8 cellular contexts compared by ENCODE assay signal in the genomic region with DNA sequence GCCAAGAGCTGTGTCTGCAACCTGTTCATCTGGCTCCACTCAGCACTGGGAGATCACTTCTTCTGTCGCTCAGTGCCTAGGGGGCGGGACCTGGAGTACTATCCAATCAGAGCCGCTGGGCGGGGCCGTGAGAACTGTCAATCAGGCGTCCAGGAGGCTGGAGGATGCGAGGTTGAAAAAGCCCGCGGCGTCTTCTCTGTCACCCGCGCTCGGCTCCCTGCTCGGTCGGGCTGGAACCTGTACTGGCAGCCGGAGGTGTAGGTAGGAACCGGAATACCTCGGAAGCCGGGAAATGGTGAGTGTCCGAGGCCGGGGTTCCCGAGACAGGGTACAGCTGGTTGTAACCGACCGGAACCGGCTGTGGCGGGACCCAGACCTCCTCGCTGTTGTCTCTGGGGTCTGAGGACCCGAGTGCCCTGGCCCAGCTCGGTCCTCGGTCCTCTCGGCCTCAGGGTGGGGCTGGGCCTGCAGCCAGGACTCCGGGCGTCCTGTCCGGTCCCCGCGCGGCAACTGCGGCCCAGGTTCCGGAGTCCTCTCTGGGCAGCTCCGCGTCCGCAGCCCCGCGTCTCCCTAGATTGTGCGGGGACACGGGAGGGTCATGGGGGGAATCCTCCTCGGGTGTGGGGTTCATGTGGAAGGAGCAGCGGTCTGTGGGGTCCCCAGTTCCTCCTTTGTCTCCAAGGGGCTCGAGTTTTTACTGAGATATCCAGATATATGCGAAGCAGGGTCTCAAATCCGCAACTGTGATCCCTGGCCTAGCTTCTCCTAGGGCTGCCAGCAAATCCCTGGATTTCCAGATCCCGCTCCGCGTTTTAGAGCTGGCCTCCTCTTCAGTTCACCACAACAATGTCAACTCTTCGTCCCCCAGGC. TPM values are rescaled to one million over a fixed set of nuclear protein-coding genes. Genes with fewer than 3 reads are reported as not detected.
DNase-seq lines count a peak whose midpoint lies in the region; ATAC-seq and TF ChIP-seq lines count a peak whose summit lies in the region.

No MANE protein-coding gene starts in this region.

- CTCF ChIA-PET in RWPE1 (lab: Yijun Ruan, JAX), result interaction anchor here (0.6 to 1.1 kb wide), 3 partner anchors 18 to 280 kb away, joined by 3 to 7 read pairs (median 5); no protein-coding TSS in a partner anchor

- H3K9me3 Mint-ChIP-seq in stimulated activated naive CD8-positive, alpha-beta T cell treated with anti-CD3 and anti-CD28 coated beads, Interleukin-15, Interleukin-2, amounts not matched to agents 100 ng/mL and 50 ng/mL, for 24 hours, result no peaks in the 10 kb centered on the region

- POLR2A ChIA-PET in RWPE1 (lab: Yijun Ruan, JAX; ENCODE audit: low non-redundant PET), result interaction anchor here (0.6 to 0.9 kb wide), 2 partner anchors 225 to 523 kb away, joined by 4 to 5 read pairs; partner anchors contain the start of gene ZNF136

- H3K27ac Mint-ChIP-seq in stimulated activated naive CD8-positive, alpha-beta T cell treated with anti-CD3 and anti-CD28 coated beads, Interleukin-15, Interleukin-2, amounts not matched to agents 100 ng/mL and 50 ng/mL, for 24 hours, result no peak overlapping the region

- H4K20me1 ChIP-seq in Karpas-422 (ENCODE audit: insufficient read depth, low read depth, low read length) (no peaks in the 10 kb centered on the region), neural cell (ENCODE audit: insufficient read depth) (no peaks in the 10 kb centered on the region)

- peak overlapping the region; percentile 78 for H3K4me3 Mint-ChIP-seq in stimulated activated naive CD8-positive, alpha-beta T cell treated with anti-CD3 and anti-CD28 coated beads, Interleukin-15, Interleukin-2, amounts not matched to agents 100 ng/mL and 50 ng/mL, for 24 hours

- no peaks in the 10 kb centered on the region for H3K4me1 Mint-ChIP-seq in stimulated activated naive CD8-positive, alpha-beta T cell treated with anti-CD3 and anti-CD28 coated beads, Interleukin-15, Interleukin-2, amounts not matched to agents 100 ng/mL and 50 ng/mL, for 24 hours (ENCODE audit: low read depth)

- TF ChIP-seq CTCF in RWPE1 (conservative IDR thresholded peaks at IDR 0.05; ENCODE audit: low read depth), result no peak
- TF ChIP-seq CTCF in fibroblast of villous mesenchyme (IDR thresholded peaks at IDR 0.05; ENCODE audit: insufficient read depth, low read depth, low read length), result no peak
- no peak for TF ChIP-seq CTCF in neural cell (IDR thresholded peaks at IDR 0.05; ENCODE audit: poor library complexity, severe bottlenecking)

- H3K79me2 ChIP-seq in Karpas-422 (ENCODE audit: low read length), result no peaks in the 10 kb centered on the region
- H3K79me2 ChIP-seq in neural cell (replicated peaks; ENCODE audit: insufficient read depth, low read length), result peaks cover 4% of the 10 kb centered on the region

- ATAC-seq in GM21825 (IDR thresholded peaks at IDR 0.05; ENCODE audit: unreplicated experiment), result peak; percentile 95

- H3K9me2 ChIP-seq in Karpas-422 (replicated peaks; ENCODE audit: insufficient read depth, low read length), result no peaks in the 10 kb centered on the region
- no peaks in the 10 kb centered on the region for H3K9me2 ChIP-seq in neural cell (ENCODE audit: insufficient read depth, low read length)

- TF ChIP-seq RAD21 in neural cell (conservative IDR thresholded peaks at IDR 0.05), result no peak

- H3K27ac ChIP-seq in Karpas-422 (ENCODE audit: low read length) (no peak overlapping the region), RWPE1 (peak overlapping the region; percentile 83), neural cell (ENCODE audit: low read length) (peak overlapping the region; percentile 69)

- H3K4me1 ChIP-seq in Karpas-422 (ENCODE audit: low read length), result peaks cover 9% of the 10 kb centered on the region

- H3K9ac ChIP-seq in Karpas-422 (ENCODE audit: low read length), result peak overlapping the region; percentile 56
- H3K9ac ChIP-seq in neural cell (ENCODE audit: low read length), result peak overlapping the region; percentile 81

- peaks cover 16% of the 10 kb centered on the region for H3K27me3 Mint-ChIP-seq in stimulated activated naive CD8-positive, alpha-beta T cell treated with anti-CD3 and anti-CD28 coated beads, Interleukin-15, Interleukin-2, amounts not matched to agents 100 ng/mL and 50 ng/mL, for 24 hours

- H3K4me2 ChIP-seq in Karpas-422 (ENCODE audit: low read depth, low read length, poor library complexity, severe bottlenecking) (peak overlapping the region; percentile 72), neural cell (ENCODE audit: low read length) (peak overlapping the region; percentile 59)

- peak; percentile 95 for DNase-seq in DMS153 treated with DMSO at 0.1 percent for 48 hours (lab: John Stamatoyannopoulos, UW; ENCODE audit: unreplicated experiment)
- peak; percentile 98 for DNase-seq in Karpas-422
- peak; percentile 99 for DNase-seq in RWPE1 (ENCODE audit: low spot score)
- peak; percentile 71 for DNase-seq in activated effector memory CD4-positive, alpha-beta T cell treated with Interleukin-2 at 50 U/mL for 16 hours
- DNase-seq in fibroblast of villous mesenchyme (ENCODE audit: low read depth), result peak; percentile 89

- TF ChIP-seq EP300 in neural cell (conservative IDR thresholded peaks at IDR 0.05; ENCODE audit: poor library complexity, severe bottlenecking), result peak; percentile 11

- H3K36me3 ChIP-seq in Karpas-422 (ENCODE audit: insufficient read depth, low read length) (no peaks in the 10 kb centered on the region), neural cell (ENCODE audit: insufficient read depth, low read length) (no peaks in the 10 kb centered on the region)

- H3K27me3 ChIP-seq in Karpas-422 (ENCODE audit: low read length) (no peaks in the 10 kb centered on the region), neural cell (ENCODE audit: insufficient read depth, low read depth, low read length) (no peaks in the 10 kb centered on the region)

- peak overlapping the region; percentile 62 for H3K4me3 ChIP-seq in Karpas-422 (ENCODE audit: low read length)
- peak overlapping the region; percentile 74 for H3K4me3 ChIP-seq in fibroblast of villous mesenchyme (ENCODE audit: low read depth, low read length)
- peak overlapping the region; percentile 97 for H3K4me3 ChIP-seq in neural cell (ENCODE audit: low read length)

- H3K9me3 ChIP-seq in Karpas-422 (ENCODE audit: low read length) (no peaks in the 10 kb centered on the region), neural cell (ENCODE audit: low read length) (no peaks in the 10 kb centered on the region)

- peak overlapping the region; percentile 64 for H2AFZ ChIP-seq in Karpas-422 (ENCODE audit: low read length)
- H2AFZ ChIP-seq in neural cell (ENCODE audit: low read depth, low read length), result peak overlapping the region; percentile 60

- H3F3A ChIP-seq in neural cell (ENCODE audit: insufficient read depth, low read length, poor library complexity, severe bottlenecking), result no peaks in the 10 kb centered on the region

- H3K36me3 Mint-ChIP-seq in stimulated activated naive CD8-positive, alpha-beta T cell treated with anti-CD3 and anti-CD28 coated beads, Interleukin-15, Interleukin-2, amounts not matched to agents 100 ng/mL and 50 ng/mL, for 24 hours (ENCODE audit: low read depth), result no peaks in the 10 kb centered on the region

TF ChIP-seq in neural cell, 6 proteins besides CTCF, POLR2A, EP300 and RAD21:
- TF ChIP-seq SMC3 (conservative IDR thresholded peaks at IDR 0.05; ENCODE audit: poor library complexity), result no peak
- no peak for TF ChIP-seq REST (IDR thresholded peaks at IDR 0.05; ENCODE audit: borderline replicate concordance)
- peak; percentile 71 for TF ChIP-seq POLR2AphosphoS5 (IDR thresholded peaks at IDR 0.05)
- peak; percentile 92 for TF ChIP-seq MXI1 (conservative IDR thresholded peaks at IDR 0.05; ENCODE audit: poor library complexity, severe bottlenecking)
- no peak for TF ChIP-seq EZH2 (IDR thresholded peaks at IDR 0.05; ENCODE audit: borderline replicate concordance, insufficient read depth, low read length, poor library complexity, severe bottlenecking)
- peak; percentile 52 for TF ChIP-seq TAF1 (IDR thresholded peaks at IDR 0.05; ENCODE audit: low read depth)

RNA-seq across cellular contexts. Expression of gene ZNF627, which starts 42.6 kb away (rescaled TPM):
- 19.9 and 27.7 TPM in 2 replicates for total RNA-seq in Karpas-422 (2014; rRNA removed; shearing (Covaris generic); ENCODE audit: low replicate concordance)
- total RNA-seq in fibroblast of villous mesenchyme, result 16.8 and 19.0 TPM in 2 replicates
- 84.3 and 91.6 TPM in 2 replicates for polyA plus RNA-seq in neural cell
- 206 and 211 TPM in 2 replicates for polyA minus RNA-seq in neural cell
